ENCODE assay signal across 8 cellular contexts in the genomic region with DNA sequence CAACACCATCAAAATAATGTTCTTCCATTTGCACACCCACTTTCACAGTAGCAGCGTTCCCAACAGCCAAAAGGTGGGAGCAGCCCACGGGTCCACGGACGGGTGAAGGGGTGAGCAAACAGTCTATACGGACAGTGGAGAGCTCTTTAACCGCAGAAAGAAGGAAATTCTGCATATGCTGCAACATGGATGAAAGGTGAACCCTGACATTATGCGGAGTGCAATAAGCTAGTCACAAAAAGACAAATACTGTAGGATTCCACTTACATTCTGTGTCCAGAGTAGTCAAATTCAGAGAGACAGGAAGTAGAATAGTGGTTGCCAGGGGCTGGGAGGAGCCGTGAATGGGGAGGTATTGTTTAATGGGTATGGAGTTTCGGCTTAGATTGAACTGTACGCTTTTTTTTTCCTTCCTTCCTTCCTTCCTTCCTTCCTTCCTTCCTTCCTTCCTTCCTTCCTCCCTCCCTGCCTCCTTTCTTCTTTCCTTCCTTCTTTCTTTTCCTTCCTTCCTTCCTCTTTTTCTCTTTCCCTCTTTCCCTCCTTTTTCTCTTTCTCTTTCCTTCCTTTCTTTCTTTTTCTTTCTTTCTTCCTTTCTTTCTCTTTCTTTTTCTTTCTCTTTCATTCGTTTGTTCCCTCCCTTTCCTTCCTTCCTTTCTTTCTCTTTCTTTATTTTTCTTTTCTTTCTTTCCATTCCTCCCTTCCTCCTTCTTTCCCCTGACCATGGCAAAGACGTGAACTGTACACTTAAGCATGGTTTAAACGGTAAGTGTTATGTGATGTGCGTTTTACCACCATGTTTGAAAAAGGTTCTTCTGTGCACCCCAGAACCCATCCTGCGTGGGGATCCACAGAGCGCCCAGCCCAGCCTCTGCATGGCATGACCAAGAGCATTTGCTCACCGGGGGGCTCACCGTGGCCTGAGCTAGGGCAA. TPM values are rescaled to one million over a fixed set of nuclear protein-coding genes. Genes with fewer than 3 reads are reported as not detected.
A peak's percentile ranks its signal among the peaks of the same experiment; 100 is the strongest.
DNase-seq lines count a peak whose midpoint lies in the region; ATAC-seq and TF ChIP-seq lines count a peak whose summit lies in the region.

No MANE protein-coding gene starts in this region.

- H3K27ac Mint-ChIP-seq in activated CD4-positive, alpha-beta memory T cell treated with anti-CD3 and anti-CD28 coated beads, Interleukin-2, amount 10 ng/mL, durations not matched to agents 7 days and 5 days: peak overlapping the region; percentile 81

- ATAC-seq in GM21576 (IDR thresholded peaks at IDR 0.05; ENCODE audit: unreplicated experiment): peak; percentile 20

- no peak for TF ChIP-seq CTCF in fibroblast of villous mesenchyme (IDR thresholded peaks at IDR 0.05; ENCODE audit: insufficient read depth, low read depth, low read length)

- H3K27me3 Mint-ChIP-seq in activated CD4-positive, alpha-beta memory T cell treated with anti-CD3 and anti-CD28 coated beads, Interleukin-2, amount 10 ng/mL, durations not matched to agents 7 days and 5 days: no peaks in the 10 kb centered on the region

- no peaks in the 10 kb centered on the region for H3K36me3 Mint-ChIP-seq in activated CD4-positive, alpha-beta memory T cell treated with anti-CD3 and anti-CD28 coated beads, Interleukin-2, amount 10 ng/mL, durations not matched to agents 7 days and 5 days (ENCODE audit: low read depth)

- H3K4me3 ChIP-seq in fibroblast of villous mesenchyme (ENCODE audit: low read depth, low read length) (peak overlapping the region; percentile 72), neuron (ENCODE audit: low read length) (peak overlapping the region; percentile 83)

- DNase-seq in DMS53 treated with DMSO at 0.1 percent for 48 hours (lab: John Stamatoyannopoulos, UW; ENCODE audit: unreplicated experiment) (peak; percentile 39), NCI-H1105 (lab: John Stamatoyannopoulos, UW) (peak; percentile 51), fibroblast of villous mesenchyme (ENCODE audit: low read depth) (peak; percentile 74), D341Med (ENCODE audit: low spot score) (no peak)
- peak; percentile 61 for DNase-seq in activated CD4-positive, alpha-beta memory T cell treated with anti-CD3 and anti-CD28 coated beads, Interleukin-2, amount 10 ng/mL, durations not matched to agents 7 days and 5 days
- DNase-seq in activated CD4-positive, alpha-beta T cell treated with anti-CD3 and anti-CD28 coated beads, Interleukin-2, amount 50 U/mL, for 4 hours: no peak

- peak overlapping the region; percentile 81 for H2AFZ ChIP-seq in neuron (ENCODE audit: low read depth, low read length)

- no peaks in the 10 kb centered on the region for H3K36me3 ChIP-seq in neuron (ENCODE audit: insufficient read depth, low read length)

- peaks cover 47% of the 10 kb centered on the region for H3K4me1 Mint-ChIP-seq in activated CD4-positive, alpha-beta memory T cell treated with anti-CD3 and anti-CD28 coated beads, Interleukin-2, amount 10 ng/mL, durations not matched to agents 7 days and 5 days

- H3K4me1 ChIP-seq in neuron (ENCODE audit: insufficient read depth, low read length): peaks cover 3% of the 10 kb centered on the region

- H3K9me3 Mint-ChIP-seq in activated CD4-positive, alpha-beta memory T cell treated with anti-CD3 and anti-CD28 coated beads, Interleukin-2, amount 10 ng/mL, durations not matched to agents 7 days and 5 days: no peaks in the 10 kb centered on the region

- H3K4me3 Mint-ChIP-seq in activated CD4-positive, alpha-beta memory T cell treated with anti-CD3 and anti-CD28 coated beads, Interleukin-2, amount 10 ng/mL, durations not matched to agents 7 days and 5 days: peak overlapping the region; percentile 82

- no peaks in the 10 kb centered on the region for H3K9me3 ChIP-seq in neuron (ENCODE audit: low read length)

- CTCF ChIA-PET in activated CD4-positive, alpha-beta memory T cell treated with anti-CD3 and anti-CD28 coated beads, Interleukin-2, amount 10 ng/mL, durations not matched to agents 7 days and 5 days (lab: Charles Lee): interaction anchor here (0.6 to 3.1 kb wide), 34 partner anchors 10 to 803 kb away, joined by 3 to 29 read pairs (median 4); partner anchors contain the start of genes ANKRD9 and MOK

- H3K27me3 ChIP-seq in neuron (ENCODE audit: insufficient read depth, low read length): no peaks in the 10 kb centered on the region

- POLR2A ChIA-PET in activated CD4-positive, alpha-beta memory T cell treated with anti-CD3 and anti-CD28 coated beads, Interleukin-2, amount 10 ng/mL, durations not matched to agents 7 days and 5 days (lab: Charles Lee): interaction anchor here (1.0 to 3.3 kb wide), 9 partner anchors 10 to 815 kb away, joined by 3 to 23 read pairs (median 4); partner anchors contain the start of gene ANKRD9

RNA-seq across cellular contexts. Expression of gene ANKRD9, which starts 15.9 kb away (rescaled TPM):
- 10 to 100 TPM; 11.2 to 12.3 TPM for total RNA-seq in activated CD4-positive, alpha-beta memory T cell treated with anti-CD3 and anti-CD28 coated beads, Interleukin-2, amount 10 ng/mL, durations not matched to agents 7 days and 5 days
- total RNA-seq in fibroblast of villous mesenchyme: 16.4 and 26.4 TPM in 2 replicates

Comparison
In these comparisons a context has a peak if more than half of its experiments do, and no peak if none do; other contexts are left out.
1. DNase-seq: peak in DMS53 treated with DMSO at 0.1 percent for 48 hours (single experiment), NCI-H1105 (single experiment), activated CD4-positive, alpha-beta memory T cell treated with anti-CD3 and anti-CD28 coated beads, Interleukin-2, amount 10 ng/mL, durations not matched to agents 7 days and 5 days (single experiment) and fibroblast of villous mesenchyme (single experiment); none in D341Med (single experiment) and activated CD4-positive, alpha-beta T cell treated with anti-CD3 and anti-CD28 coated beads, Interleukin-2, amount 50 U/mL, for 4 hours (0 of 2).